Comparison of ENCODE assay signal across 22 cellular contexts in the genomic region with DNA sequence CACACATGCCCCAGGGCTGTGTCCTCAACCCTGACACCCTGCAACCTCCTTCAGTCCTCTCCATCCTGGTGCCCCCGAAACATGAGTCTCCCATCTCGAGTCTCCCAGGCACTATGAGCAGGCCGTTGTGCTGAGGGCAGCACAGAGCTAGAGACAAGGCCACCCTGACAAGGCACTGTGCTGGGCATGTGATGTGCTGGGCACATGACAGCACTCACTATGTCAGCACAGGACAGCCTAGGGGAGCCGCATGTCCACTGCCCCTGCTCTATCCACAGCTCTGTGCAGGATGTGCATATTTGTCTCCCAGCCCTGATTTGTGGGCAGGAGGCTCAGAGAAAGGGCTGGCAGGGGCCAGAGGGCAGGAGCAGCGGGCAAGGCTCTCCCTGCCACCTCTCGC.
"Had no signal": no experiment of that assay in that cellular context is flagged by ENCODE, and none has a peak within 500 bp of the region (broad histone marks: within the 10 kb centered on the region; RNA-seq: fewer than 3 reads in every experiment).

No MANE protein-coding gene starts in this region.

- H3K27ac ChIP-seq: PC-9 had no signal

- H3K9me3 Mint-ChIP-seq: activated naive CD4-positive, alpha-beta T cell treated with anti-CD3 and anti-CD28 coated beads, Interleukin-2, amount 50 U/mL, for 24 hours had no signal

- DNase-seq: activated CD4-positive, alpha-beta T cell treated with anti-CD3 and anti-CD28 coated beads for 4 hours; activated CD8-positive, alpha-beta memory T cell treated with anti-CD3 and anti-CD28 coated beads, Interleukin-2, amount 50 U/mL, for 48 hours; activated CD8-positive, alpha-beta T cell treated with anti-CD3 and anti-CD28 coated beads, Interleukin-2, amount 10 ng/mL, durations not matched to agents 7 days and 5 days; activated effector memory CD4-positive, alpha-beta T cell treated with Interleukin-2 at 50 U/mL for 16 hours; activated naive CD4-positive, alpha-beta T cell; activated T-cell treated with anti-CD3 and anti-CD28 coated beads, Interleukin-2, amount 50 U/mL, for 24 hours; aorta; KG1; MV-4-11; NCI-H1092 treated with DMSO at 0.1 percent for 48 hours; NCI-H1417 treated with DMSO at 0.1 percent for 48 hours; NCI-H1694; NCI-H2029; NCI-H2107; NCI-H226; PC-9; SHP77 treated with DMSO at 0.1 percent for 48 hours had no signal

- H3K4me1 Mint-ChIP-seq: activated naive CD4-positive, alpha-beta T cell treated with anti-CD3 and anti-CD28 coated beads, Interleukin-2, amount 50 U/mL, for 24 hours had no signal

- H3K27ac Mint-ChIP-seq: activated CD8-positive, alpha-beta T cell treated with anti-CD3 and anti-CD28 coated beads, Interleukin-2, amount 10 ng/mL, durations not matched to agents 7 days and 5 days; activated naive CD4-positive, alpha-beta T cell treated with anti-CD3 and anti-CD28 coated beads, Interleukin-2, amount 50 U/mL, for 24 hours; activated T-cell treated with anti-CD3 and anti-CD28 coated beads, Interleukin-2, amount 50 U/mL, for 24 hours; activated T-helper 1 cell treated with anti-CD3 and anti-CD28 coated beads, Interleukin-12 subunit alpha, Interleukin-12 subunit beta, Interleukin-2, Interleukin-4 antibody, amounts not matched to agents 30 ng/mL and 10 ng/mL and 1 ng/mL, durations not matched to agents 14 hours and 24 hours and 36 hours; T-helper 1 cell treated with Interleukin-12 subunit alpha and Interleukin-12 subunit beta and Interleukin-4 antibody, amounts not matched to agents 30 μg/mL and 1 μg/mL, for 36 hours had no signal

- H3K27me3 Mint-ChIP-seq: activated naive CD4-positive, alpha-beta T cell treated with anti-CD3 and anti-CD28 coated beads, Interleukin-2, amount 50 U/mL, for 24 hours had no signal

- H3K4me3 ChIP-seq: PC-9 had no signal

- H3K36me3 Mint-ChIP-seq: activated naive CD4-positive, alpha-beta T cell treated with anti-CD3 and anti-CD28 coated beads, Interleukin-2, amount 50 U/mL, for 24 hours had no signal

- H3K4me3 Mint-ChIP-seq: activated CD8-positive, alpha-beta T cell treated with anti-CD3 and anti-CD28 coated beads, Interleukin-2, amount 10 ng/mL, durations not matched to agents 7 days and 5 days; activated naive CD4-positive, alpha-beta T cell treated with anti-CD3 and anti-CD28 coated beads, Interleukin-2, amount 50 U/mL, for 24 hours; activated T-cell treated with anti-CD3 and anti-CD28 coated beads, Interleukin-2, amount 50 U/mL, for 24 hours; activated T-helper 1 cell treated with anti-CD3 and anti-CD28 coated beads, Interleukin-12 subunit alpha, Interleukin-12 subunit beta, Interleukin-2, Interleukin-4 antibody, amounts not matched to agents 30 ng/mL and 10 ng/mL and 1 ng/mL, durations not matched to agents 14 hours and 24 hours and 36 hours; T-helper 1 cell treated with Interleukin-12 subunit alpha and Interleukin-12 subunit beta and Interleukin-4 antibody, amounts not matched to agents 30 μg/mL and 1 μg/mL, for 36 hours had no signal

- ATAC-seq: activated CD4-positive, CD25-positive, alpha-beta regulatory T cell treated with anti-CD3 and anti-CD28 coated beads, Interleukin-2, amount 50 U/mL, for 24 hours; activated CD8-positive, alpha-beta T cell treated with anti-CD3 and anti-CD28 coated beads, Interleukin-2, amount 10 ng/mL, durations not matched to agents 7 days and 5 days had no signal

- H3K4me2 ChIP-seq: PC-9 had no signal

- FAIRE-seq: bronchial epithelial cell had no signal

- H2AFZ ChIP-seq: PC-9 had no signal
